In genomic region chr3:43286115-43286885, GRCh38 we compare ENCODE assay signal across 8 cellular contexts. TPM values are rescaled to one million over a fixed set of nuclear protein-coding genes. Genes with fewer than 3 reads are reported as not detected.
DNase-seq lines count a peak whose midpoint lies in the region; ATAC-seq and TF ChIP-seq lines count a peak whose summit lies in the region.

SNRK (plus strand) TSS chr3:43286540; CDS start chr3:43303204, 16,664 bp downstream.

- peak; percentile 82 for ATAC-seq in HG02763 (IDR thresholded peaks at IDR 0.05; ENCODE audit: unreplicated experiment)

- H3K4me3 ChIP-seq in breast epithelium (peak within 1 kb of the TSS; percentile 61 to 87 (median 66)), smooth muscle cell (peak within 1 kb of the TSS; percentile 91)

- intact Hi-C loops in breast epithelium (cut with DNase I; ENCODE audit: low total_unique reads), result no loop called here

- TF ChIP-seq POLR2A in breast epithelium (IDR thresholded peaks at IDR 0.05), result no peak

- 1% methylated on average over 46 of the region's 99 CpGs for WGBS in smooth muscle cell (ENCODE audit: low lambda C conversion rate)

- H3K27me3 ChIP-seq in breast epithelium, result no peaks in the 10 kb centered on the region
- peaks cover 34% of the 10 kb centered on the region for H3K27me3 ChIP-seq in smooth muscle cell (ENCODE audit: low read depth)

- peak within 1 kb of the TSS; percentile 87 for H2AFZ ChIP-seq in smooth muscle cell (ENCODE audit: low read depth)

- H4K20me1 ChIP-seq in smooth muscle cell (ENCODE audit: low read depth), result peaks cover 41% of the 10 kb centered on the region

- DNase-seq in NCI-H2081 (lab: John Stamatoyannopoulos, UW) (peak; percentile 68 to 73), NCI-H2081 treated with DMSO at 0.1 percent for 48 hours (lab: John Stamatoyannopoulos, UW) (no peak), NCI-H1930 (lab: John Stamatoyannopoulos, UW) (peak; percentile 6 to 65), breast epithelium (ENCODE audit: low spot score in 2 of 2) (peak; percentile 75 to 87), iPS-NIHi11 (ENCODE audit: low spot score) (peak; percentile 97), smooth muscle cell (lab: John Stamatoyannopoulos, UW; ENCODE audit: unreplicated experiment) (peak; percentile 71)

- H3K79me2 ChIP-seq in smooth muscle cell (ENCODE audit: low read depth), result peaks cover 44% of the 10 kb centered on the region

- H3K36me3 ChIP-seq in breast epithelium, result no peaks in the 10 kb centered on the region
- no peaks in the 10 kb centered on the region for H3K36me3 ChIP-seq in smooth muscle cell (ENCODE audit: low read depth)

- H3K4me1 ChIP-seq in breast epithelium (peaks cover 0 to 8% of the 10 kb centered on the region in 2 donors), smooth muscle cell (ENCODE audit: low read depth) (peaks cover 24% of the 10 kb centered on the region)

- H3K9ac ChIP-seq in smooth muscle cell (ENCODE audit: low read depth), result peak within 1 kb of the TSS; percentile 59

- peak within 1 kb of the TSS; percentile 88 for H3K27ac ChIP-seq in VCaP
- H3K27ac ChIP-seq in breast epithelium, result peak within 1 kb of the TSS; percentile 93 to 98
- H3K27ac ChIP-seq in smooth muscle cell (ENCODE audit: low read depth), result peak within 1 kb of the TSS; percentile 68

- peak within 1 kb of the TSS; percentile 92 for H3K4me2 ChIP-seq in smooth muscle cell

- H3F3A ChIP-seq in smooth muscle cell (ENCODE audit: low read depth), result no peaks in the 10 kb centered on the region

- peak; percentile 35 for TF ChIP-seq CTCF in VCaP (conservative IDR thresholded peaks at IDR 0.05)
- TF ChIP-seq CTCF in breast epithelium (IDR thresholded peaks at IDR 0.05), result peak; percentile 8 to 49 (median 26)
- TF ChIP-seq CTCF in smooth muscle cell (IDR thresholded peaks at IDR 0.05; ENCODE audit: borderline replicate concordance, insufficient read depth, poor library complexity, severe bottlenecking), result no peak

- no peaks in the 10 kb centered on the region for H3K9me3 ChIP-seq in breast epithelium
- no peaks in the 10 kb centered on the region for H3K9me3 ChIP-seq in smooth muscle cell (replicated peaks; ENCODE audit: low read depth)

RNA-seq across cellular contexts. Expression of gene SNRK, which starts in this region (rescaled TPM):
- total RNA-seq in breast epithelium (10 to 100 TPM; 52.0 to 84.9 (median 72.8) TPM), smooth muscle cell (14.2 and 14.7 TPM in 2 replicates)
- 3.9 and 6.3 TPM in 2 replicates for polyA plus RNA-seq in smooth muscle cell
